ENCODE assay signal across 8 cellular contexts in the genomic region with DNA sequence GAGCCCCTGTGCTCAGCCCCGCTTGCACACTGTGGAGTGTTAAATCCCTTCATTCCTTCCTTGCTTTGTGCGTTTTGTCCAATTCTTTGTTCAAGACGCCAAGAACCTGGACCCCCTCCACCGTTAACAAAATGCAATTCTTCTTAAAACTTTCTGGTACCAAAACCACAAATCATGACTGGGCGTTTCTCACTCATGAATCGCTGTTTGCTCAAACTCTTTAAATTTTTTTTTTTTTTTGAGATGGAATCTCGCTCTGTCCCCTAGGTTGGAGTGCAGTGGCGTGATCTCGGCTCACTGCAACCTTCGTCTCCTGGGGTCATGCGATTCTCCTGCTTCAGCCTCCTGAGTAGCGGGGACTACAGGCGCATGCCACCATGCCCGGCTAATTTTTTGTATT. TPM values are rescaled to one million over a fixed set of nuclear protein-coding genes. Genes with fewer than 3 reads are reported as not detected.
DNase-seq lines count a peak whose midpoint lies in the region; FAIRE-seq and TF ChIP-seq lines count a peak whose summit lies in the region.

No MANE protein-coding gene starts in this region.

- 20 to 32% (median 27%) methylated on average over 14 of the region's 14 CpGs for WGBS in small intestine, 3 donors

- H3K4me1 Mint-ChIP-seq in activated CD4-positive, alpha-beta memory T cell treated with anti-CD3 and anti-CD28 coated beads for 36 hours (ENCODE audit: low read depth) = peaks cover 36% of the 10 kb centered on the region

- DNase-seq in activated CD4-positive, alpha-beta memory T cell treated with anti-CD3 and anti-CD28 coated beads for 36 hours = no peak
- DNase-seq in small intestine (no peak), activated gamma-delta T cell treated with Interleukin-2 at 50 U/mL for 16 hours (no peak), KG1 (lab: John Stamatoyannopoulos, UW) (no peak), NCI-H2196 treated with DMSO at 0.1 percent for 48 hours (lab: John Stamatoyannopoulos, UW; ENCODE audit: unreplicated experiment) (no peak)
- no peak for DNase-seq in activated CD4-positive, CD25-positive, alpha-beta regulatory T cell treated with anti-CD3 and anti-CD28 coated beads, Interleukin-2, amount 50 U/mL, for 72 hours

- no peak overlapping the region for H3K27ac Mint-ChIP-seq in activated CD4-positive, alpha-beta memory T cell treated with anti-CD3 and anti-CD28 coated beads for 36 hours

- H3K9me3 Mint-ChIP-seq in activated CD4-positive, alpha-beta memory T cell treated with anti-CD3 and anti-CD28 coated beads for 36 hours = no peaks in the 10 kb centered on the region

- no peak for FAIRE-seq in small intestine (lab: Jason Lieb, UNC)

- H3K27me3 Mint-ChIP-seq in activated CD4-positive, alpha-beta memory T cell treated with anti-CD3 and anti-CD28 coated beads for 36 hours = no peaks in the 10 kb centered on the region

- H3K4me3 Mint-ChIP-seq in activated CD4-positive, alpha-beta memory T cell treated with anti-CD3 and anti-CD28 coated beads for 36 hours = peak overlapping the region; percentile 93

- peaks cover 24% of the 10 kb centered on the region for H3K36me3 Mint-ChIP-seq in activated CD4-positive, alpha-beta memory T cell treated with anti-CD3 and anti-CD28 coated beads for 36 hours

- peak overlapping the region; percentile 63 for H3K4me3 ChIP-seq in HEK293 (ENCODE audit: low read depth, low read length)
- peak overlapping the region; percentile 87 for H3K4me3 ChIP-seq in iPS-15b (ENCODE audit: low read depth, low read length)
- H3K4me3 ChIP-seq in small intestine (ENCODE audit: low read depth in 1 of 2, low read length in 2 of 2) = peak overlapping the region; percentile 75 to 94

- no peaks in the 10 kb centered on the region for H3K27me3 ChIP-seq in iPS-15b (ENCODE audit: control insufficient read depth, insufficient read depth, low read length)
- no peaks in the 10 kb centered on the region for H3K27me3 ChIP-seq in small intestine (ENCODE audit: control insufficient read depth in 2 of 2, insufficient read depth in 2 of 2, low read length in 2 of 2)

- H3K27ac ChIP-seq in HEK293 (ENCODE audit: extremely low read depth, low read depth, low read length) (no peak overlapping the region), small intestine (ENCODE audit: low read depth in 1 of 2, low read length in 1 of 2) (no peak overlapping the region)

- POLR2A ChIA-PET in HEK293 (lab: Yijun Ruan, JAX) = interaction anchor here (0.5 to 1.3 kb wide), 4 partner anchors 17 to 564 kb away, joined by 3 to 20 read pairs (median 6); a partner anchor contains a TSS
- POLR2A ChIA-PET in activated CD4-positive, alpha-beta memory T cell treated with anti-CD3 and anti-CD28 coated beads for 36 hours (lab: Charles Lee) = no interaction called here

- no peak for TF ChIP-seq CTCF in HEK293 (tag by site-specific recombination; IDR thresholded peaks at IDR 0.05)

- peaks cover 21 to 46% of the 10 kb centered on the region in 2 experiments for H3K36me3 ChIP-seq in HEK293 (ENCODE audit: control insufficient read depth in 2 of 2, insufficient read depth in 1 of 2, low read length in 2 of 2)
- peaks cover 5% of the 10 kb centered on the region for H3K36me3 ChIP-seq in iPS-15b (ENCODE audit: control insufficient read depth, insufficient read depth, low read length)
- H3K36me3 ChIP-seq in small intestine (ENCODE audit: control insufficient read depth in 2 of 2, insufficient read depth in 2 of 2, low read length in 2 of 2) = peaks cover 5 to 7% of the 10 kb centered on the region in 2 donors

- H3K9me3 ChIP-seq in HEK293 (ENCODE audit: control insufficient read depth, insufficient read depth, low read depth, low read length) (no peaks in the 10 kb centered on the region), iPS-15b (ENCODE audit: control insufficient read depth, insufficient read depth, low read length) (no peaks in the 10 kb centered on the region), small intestine (ENCODE audit: control insufficient read depth, low read depth) (no peaks in the 10 kb centered on the region)

- intact Hi-C loops in activated CD4-positive, alpha-beta memory T cell treated with anti-CD3 and anti-CD28 coated beads for 36 hours (cut with micrococcal nuclease) = no loop called here

- H3K4me1 ChIP-seq in HEK293 (ENCODE audit: control insufficient read depth, insufficient read depth, low read length) (no peaks in the 10 kb centered on the region), iPS-15b (ENCODE audit: control insufficient read depth, insufficient read depth, low read length) (peaks cover 3% of the 10 kb centered on the region), small intestine (ENCODE audit: control insufficient read depth in 2 of 2, insufficient read depth in 1 of 2, low read depth in 1 of 2, low read length in 1 of 2) (peaks cover 0 to 2% of the 10 kb centered on the region in 2 donors)

- CTCF ChIA-PET in HEK293 (lab: Yijun Ruan, JAX) = interaction anchor here (1.5 kb wide), 1 partner anchor 13 kb away, joined by 7 read pairs; no protein-coding TSS in a partner anchor
- CTCF ChIA-PET in activated CD4-positive, alpha-beta memory T cell treated with anti-CD3 and anti-CD28 coated beads for 36 hours (lab: Charles Lee) = interaction anchor here (2.7 to 5.6 kb wide), 8 partner anchors 49 to 342 kb away, joined by 20 to 106 read pairs (median 48); a partner anchor contains a TSS

- peak overlapping the region; percentile 32 for H3K9ac ChIP-seq in iPS-15b (ENCODE audit: low read depth, low read length)

TF ChIP-seq in HEK293, 187 proteins besides CTCF, POLR2A, EP300 and RAD21 (continues in another document):
- TF ChIP-seq SCRT1 (tag by site-specific recombination; IDR thresholded peaks at IDR 0.05; ENCODE audit: borderline replicate concordance) (no peak), ZNF660 (tag by site-specific recombination; IDR thresholded peaks at IDR 0.05) (no peak), ZBTB7A (tag by site-specific recombination; IDR thresholded peaks at IDR 0.05; ENCODE audit: low read depth) (no peak), ZNF529 (tag by site-specific recombination; IDR thresholded peaks at IDR 0.05; ENCODE audit: insufficient replicate concordance) (no peak), ZNF211 (tag by site-specific recombination; IDR thresholded peaks at IDR 0.05; ENCODE audit: low read depth) (no peak), ZNF391 (tag by site-specific recombination; IDR thresholded peaks at IDR 0.05; ENCODE audit: borderline replicate concordance, low read depth) (no peak), ZBTB17 (tag by site-specific recombination; IDR thresholded peaks at IDR 0.05) (no peak), EGR2 (tag by site-specific recombination; IDR thresholded peaks at IDR 0.05; ENCODE audit: low read depth) (no peak), SP2 (tag by site-specific recombination; IDR thresholded peaks at IDR 0.05) (no peak)
- TF ChIP-seq, protein P1, sequence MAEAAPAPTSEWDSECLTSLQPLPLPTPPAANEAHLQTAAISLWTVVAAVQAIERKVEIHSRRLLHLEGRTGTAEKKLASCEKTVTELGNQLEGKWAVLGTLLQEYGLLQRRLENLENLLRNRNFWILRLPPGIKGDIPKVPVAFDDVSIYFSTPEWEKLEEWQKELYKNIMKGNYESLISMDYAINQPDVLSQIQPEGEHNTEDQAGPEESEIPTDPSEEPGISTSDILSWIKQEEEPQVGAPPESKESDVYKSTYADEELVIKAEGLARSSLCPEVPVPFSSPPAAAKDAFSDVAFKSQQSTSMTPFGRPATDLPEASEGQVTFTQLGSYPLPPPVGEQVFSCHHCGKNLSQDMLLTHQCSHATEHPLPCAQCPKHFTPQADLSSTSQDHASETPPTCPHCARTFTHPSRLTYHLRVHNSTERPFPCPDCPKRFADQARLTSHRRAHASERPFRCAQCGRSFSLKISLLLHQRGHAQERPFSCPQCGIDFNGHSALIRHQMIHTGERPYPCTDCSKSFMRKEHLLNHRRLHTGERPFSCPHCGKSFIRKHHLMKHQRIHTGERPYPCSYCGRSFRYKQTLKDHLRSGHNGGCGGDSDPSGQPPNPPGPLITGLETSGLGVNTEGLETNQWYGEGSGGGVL (tag by site-specific recombination; IDR thresholded peaks at IDR 0.05) = no peak
- TF ChIP-seq, protein P2, sequence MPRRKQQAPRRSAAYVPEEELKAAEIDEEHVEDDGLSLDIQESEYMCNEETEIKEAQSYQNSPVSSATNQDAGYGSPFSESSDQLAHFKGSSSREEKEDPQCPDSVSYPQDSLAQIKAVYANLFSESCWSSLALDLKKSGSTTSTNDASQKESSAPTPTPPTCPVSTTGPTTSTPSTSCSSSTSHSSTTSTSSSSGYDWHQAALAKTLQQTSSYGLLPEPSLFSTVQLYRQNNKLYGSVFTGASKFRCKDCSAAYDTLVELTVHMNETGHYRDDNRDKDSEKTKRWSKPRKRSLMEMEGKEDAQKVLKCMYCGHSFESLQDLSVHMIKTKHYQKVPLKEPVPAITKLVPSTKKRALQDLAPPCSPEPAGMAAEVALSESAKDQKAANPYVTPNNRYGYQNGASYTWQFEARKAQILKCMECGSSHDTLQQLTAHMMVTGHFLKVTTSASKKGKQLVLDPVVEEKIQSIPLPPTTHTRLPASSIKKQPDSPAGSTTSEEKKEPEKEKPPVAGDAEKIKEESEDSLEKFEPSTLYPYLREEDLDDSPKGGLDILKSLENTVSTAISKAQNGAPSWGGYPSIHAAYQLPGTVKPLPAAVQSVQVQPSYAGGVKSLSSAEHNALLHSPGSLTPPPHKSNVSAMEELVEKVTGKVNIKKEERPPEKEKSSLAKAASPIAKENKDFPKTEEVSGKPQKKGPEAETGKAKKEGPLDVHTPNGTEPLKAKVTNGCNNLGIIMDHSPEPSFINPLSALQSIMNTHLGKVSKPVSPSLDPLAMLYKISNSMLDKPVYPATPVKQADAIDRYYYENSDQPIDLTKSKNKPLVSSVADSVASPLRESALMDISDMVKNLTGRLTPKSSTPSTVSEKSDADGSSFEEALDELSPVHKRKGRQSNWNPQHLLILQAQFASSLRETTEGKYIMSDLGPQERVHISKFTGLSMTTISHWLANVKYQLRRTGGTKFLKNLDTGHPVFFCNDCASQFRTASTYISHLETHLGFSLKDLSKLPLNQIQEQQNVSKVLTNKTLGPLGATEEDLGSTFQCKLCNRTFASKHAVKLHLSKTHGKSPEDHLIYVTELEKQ (tag by site-specific recombination; IDR thresholded peaks at IDR 0.05; ENCODE audit: borderline replicate concordance) = no peak

RNA-seq across cellular contexts. Expression of a gene that starts 0.8 kb away (rescaled TPM):
- 1 to 10 TPM; 1.5 to 2.7 TPM for total RNA-seq in activated CD4-positive, alpha-beta memory T cell treated with anti-CD3 and anti-CD28 coated beads for 36 hours
- 1 to 10 TPM; 2.4 to 4.2 (median 2.8) TPM for polyA plus RNA-seq in small intestine

RNA-seq across cellular contexts. Expression of a gene that starts 17.2 kb away (rescaled TPM):
- total RNA-seq in activated CD4-positive, alpha-beta memory T cell treated with anti-CD3 and anti-CD28 coated beads for 36 hours = 1 to 10 TPM; 2.5 to 3.4 TPM
- polyA plus RNA-seq in small intestine = 1 to 10 TPM in 1 of 3 donors, not detected in 2; 1.3 TPM

RNA-seq across cellular contexts. Expression of a gene that starts 23.6 kb away (rescaled TPM):
- total RNA-seq in activated CD4-positive, alpha-beta memory T cell treated with anti-CD3 and anti-CD28 coated beads for 36 hours = 10 to 100 TPM in 1 of 2 experiments, 1 to 10 TPM in 1; 9.5 to 12.8 TPM
- polyA plus RNA-seq in small intestine = 1 to 10 TPM; 2.7 to 3.3 (median 3.0) TPM
